ENCODE assay signal across 8 cellular contexts in genomic region chr22:36334838-36335603, GRCh38. TPM values are rescaled to one million over a fixed set of nuclear protein-coding genes. Genes with fewer than 3 reads are reported as not detected.
DNase-seq lines count a peak whose midpoint lies in the region; ATAC-seq and TF ChIP-seq lines count a peak whose summit lies in the region.

No MANE protein-coding gene starts in this region.

- no peak overlapping the region; the same call in 1 of the 2 replicates for H3K4me2 ChIP-seq in IMR-90 (ENCODE audit: low read depth, low read length)
- H3K4me2 ChIP-seq in fibroblast of lung (ENCODE audit: extremely low read depth, insufficient read depth, low read length) = peak overlapping the region; percentile 23

- H3K36me3 ChIP-seq in IMR-90 (ENCODE audit: control insufficient read depth, insufficient read depth, low read length) (peaks cover 89% of the 10 kb centered on the region), fibroblast of lung (ENCODE audit: control insufficient read depth, insufficient read depth, low read length) (peaks cover 42% of the 10 kb centered on the region)

- H2BK5ac ChIP-seq in IMR-90 (ENCODE audit: low read depth, low read length, poor library complexity, severe bottlenecking) = peak overlapping the region; percentile 100

- H3K4me1 Mint-ChIP-seq in activated CD8-positive, alpha-beta T cell treated with anti-CD3 and anti-CD28 coated beads, Interleukin-2, amount 10 ng/mL, durations not matched to agents 7 days and 5 days (ENCODE audit: low read depth) = peaks cover 98% of the 10 kb centered on the region

- peak; percentile 70 for DNase-seq in AG04450 (ENCODE audit: low read depth, low spot score)
- peak; percentile 84 for DNase-seq in IMR-90
- DNase-seq in activated CD8-positive, alpha-beta T cell treated with anti-CD3 and anti-CD28 coated beads, Interleukin-2, amount 10 ng/mL, durations not matched to agents 7 days and 5 days = peak; percentile 54
- DNase-seq in fibroblast of lung (ENCODE audit: low read depth in 2 of 2) = peak; percentile 64 to 90
- peak; percentile 64 for DNase-seq in occipital lobe (lab: John Stamatoyannopoulos, UW)
- no peak for DNase-seq in GM19238 (ENCODE audit: insufficient read length, low spot score)

- intact Hi-C loops in IMR-90 (cut with micrococcal nuclease) = no loop called here

- POLR2A ChIA-PET in AG04450 (lab: Yijun Ruan, JAX) = interaction anchor here (0.8 to 1.0 kb wide), 5 partner anchors 9 to 135 kb away, joined by 3 to 5 read pairs (median 5); no protein-coding TSS in a partner anchor
- POLR2A ChIA-PET in IMR-90 (lab: Charles Lee; ENCODE audit: unreplicated experiment) = interaction anchor here (0.9 kb wide), 1 partner anchor 147 kb away, joined by 3 read pairs; no protein-coding TSS in a partner anchor
- POLR2A ChIA-PET in activated CD8-positive, alpha-beta T cell treated with anti-CD3 and anti-CD28 coated beads, Interleukin-2, amount 10 ng/mL, durations not matched to agents 7 days and 5 days (lab: Charles Lee) = interaction anchor here (1.1 to 5.0 kb wide), 7 partner anchors 17 to 120 kb away, joined by 3 to 60 read pairs (median 10); no protein-coding TSS in a partner anchor

- no peaks in the 10 kb centered on the region for H3K9me3 Mint-ChIP-seq in activated CD8-positive, alpha-beta T cell treated with anti-CD3 and anti-CD28 coated beads, Interleukin-2, amount 10 ng/mL, durations not matched to agents 7 days and 5 days (ENCODE audit: insufficient read depth)

- peak; percentile 35 for ATAC-seq in IMR-90 (ENCODE audit: low read depth)
- ATAC-seq in activated CD8-positive, alpha-beta T cell treated with anti-CD3 and anti-CD28 coated beads, Interleukin-2, amount 10 ng/mL, durations not matched to agents 7 days and 5 days = peak; percentile 1
- ATAC-seq in HG03280 (IDR thresholded peaks at IDR 0.05; ENCODE audit: unreplicated experiment) = no peak
- ATAC-seq in GM19455 (IDR thresholded peaks at IDR 0.05; ENCODE audit: unreplicated experiment) = no peak

- H2BK15ac ChIP-seq in IMR-90 (ENCODE audit: low read depth, low read length) = peak overlapping the region; percentile 56; the same call in 2 of the 3 replicates

- H3K27ac Mint-ChIP-seq in activated CD8-positive, alpha-beta T cell treated with anti-CD3 and anti-CD28 coated beads, Interleukin-2, amount 10 ng/mL, durations not matched to agents 7 days and 5 days = peak overlapping the region; percentile 99

- no peak for TF ChIP-seq CTCF in AG04450 (IDR thresholded peaks at IDR 0.05; ENCODE audit: low read depth, low read length)
- TF ChIP-seq CTCF in IMR-90 (conservative IDR thresholded peaks at IDR 0.05; ENCODE audit: low read depth, low read length) = no peak
- TF ChIP-seq CTCF in fibroblast of lung (conservative IDR thresholded peaks at IDR 0.05 in 1 of 2, IDR thresholded peaks at IDR 0.05 in 1 of 2; ENCODE audit: low read depth in 1 of 2, low read length in 2 of 2) = no peak

- no peaks in the 10 kb centered on the region for H3K27me3 Mint-ChIP-seq in activated CD8-positive, alpha-beta T cell treated with anti-CD3 and anti-CD28 coated beads, Interleukin-2, amount 10 ng/mL, durations not matched to agents 7 days and 5 days (ENCODE audit: low read depth)

- peak overlapping the region; percentile 47 for H2BK20ac ChIP-seq in IMR-90 (ENCODE audit: low read depth, low read length)

- peak; percentile 29 for TF ChIP-seq RAD21 in IMR-90 (IDR thresholded peaks at IDR 0.05; ENCODE audit: low read length)

- peak overlapping the region; percentile 87 for H3K14ac ChIP-seq in IMR-90 (replicated peaks; ENCODE audit: low read depth, low read length)

- H3K79me1 ChIP-seq in IMR-90 (ENCODE audit: low read depth in 1 of 2, low read length in 2 of 2) = peaks cover 4 to 84% of the 10 kb centered on the region in 2 experiments; a peak in 2 of 4 replicates

- H3K56ac ChIP-seq in IMR-90 (ENCODE audit: extremely low read depth, insufficient read depth, low read length) = peak overlapping the region; percentile 88

- in situ Hi-C loops in IMR-90 (cut with MboI; ENCODE audit: low sequenced_read_pairs) = no loop called here

- H4K91ac ChIP-seq in IMR-90 (ENCODE audit: insufficient read depth, low read depth, low read length) = peak overlapping the region; percentile 92

- peak overlapping the region; percentile 93 for H2AK5ac ChIP-seq in IMR-90 (ENCODE audit: low read depth, low read length)

- H3K9me3 ChIP-seq in AG04450 (ENCODE audit: control insufficient read depth, insufficient read depth, low read length) = no peaks in the 10 kb centered on the region
- H3K9me3 ChIP-seq in IMR-90 (ENCODE audit: control insufficient read depth, insufficient read depth, low read length) = no peaks in the 10 kb centered on the region
- no peaks in the 10 kb centered on the region for H3K9me3 ChIP-seq in fibroblast of lung (ENCODE audit: control insufficient read depth, insufficient read depth, low read depth, low read length)

- dilution Hi-C loops in IMR-90 (cut with HindIII; ENCODE audit: low sequenced_read_pairs, unreplicated experiment) = no loop called here

- peak overlapping the region; percentile 82 for H2AK9ac ChIP-seq in IMR-90 (replicated peaks; ENCODE audit: low read depth, low read length, poor library complexity)

- H3K4me3 ChIP-seq in AG04450 (ENCODE audit: low read depth, low read length) (no peak overlapping the region), IMR-90 (ENCODE audit: insufficient read depth, low read depth, low read length) (no peak overlapping the region), fibroblast of lung (replicated peaks in 1 of 4; ENCODE audit: control extremely low read depth in 1 of 4, insufficient read depth in 1 of 4, low read depth in 3 of 4, low read length in 4 of 4) (no peak overlapping the region)

- H4K8ac ChIP-seq in IMR-90 (ENCODE audit: low read depth in 2 of 2, low read length in 2 of 2) = peak overlapping the region; percentile 69 to 88

- H3K23ac ChIP-seq in IMR-90 (ENCODE audit: low read depth, low read length) = peak overlapping the region; percentile 93

- no TSS peak for BruUV-seq in IMR-90 (replicated peaks; lab: Mats Ljungman, UMichigan)

- peaks cover 98% of the 10 kb centered on the region for H3K79me2 ChIP-seq in fibroblast of lung (ENCODE audit: control insufficient read depth, insufficient read depth, low read length)

- H4K20me1 ChIP-seq in IMR-90 (ENCODE audit: insufficient read depth, low read length) = peaks cover 84% of the 10 kb centered on the region
- no peaks in the 10 kb centered on the region for H4K20me1 ChIP-seq in fibroblast of lung (ENCODE audit: control insufficient read depth, extremely low read depth, insufficient read depth, low read length)

- H2BK120ac ChIP-seq in IMR-90 (ENCODE audit: low read depth, low read length) = peak overlapping the region; percentile 97

- CTCF ChIA-PET in AG04450 (lab: Charles Lee) = interaction anchor here (0.7 to 1.0 kb wide), 2 partner anchors 21 to 151 kb away, joined by 3 to 4 read pairs; no protein-coding TSS in a partner anchor
- CTCF ChIA-PET in IMR-90 (lab: Yijun Ruan, JAX) = no interaction called here
- CTCF ChIA-PET in activated CD8-positive, alpha-beta T cell treated with anti-CD3 and anti-CD28 coated beads, Interleukin-2, amount 10 ng/mL, durations not matched to agents 7 days and 5 days (lab: Charles Lee) = interaction anchor here (0.7 to 5.5 kb wide), 12 partner anchors 11 to 175 kb away, joined by 3 to 50 read pairs (median 7); partner anchors contain the start of genes APOL3, MYH9 and TXN2

- no peak; the same call in 1 of the 2 replicates for TF ChIP-seq POLR2A in IMR-90 (IDR thresholded peaks at IDR 0.05; ENCODE audit: low read depth, low read length)

- peak overlapping the region; percentile 99 for H3K4ac ChIP-seq in IMR-90 (ENCODE audit: low read depth, low read length)

- H3K27ac ChIP-seq in AG04450 (ENCODE audit: low read depth, low read length) (peak overlapping the region; percentile 94), IMR-90 (ENCODE audit: insufficient read depth, low read length) (peak overlapping the region; percentile 87), fibroblast of lung (ENCODE audit: insufficient read depth, low read length) (peak overlapping the region; percentile 88)

- peaks cover 36% of the 10 kb centered on the region for H3K9me1 ChIP-seq in IMR-90 (ENCODE audit: insufficient read depth, low read length)

- peak overlapping the region; percentile 82 for H3K18ac ChIP-seq in IMR-90 (ENCODE audit: low read depth, low read length)

- H4K5ac ChIP-seq in IMR-90 (ENCODE audit: low read depth, low read length) = peak overlapping the region; percentile 67

- H3K4me1 ChIP-seq in IMR-90 (ENCODE audit: control insufficient read depth, insufficient read depth, low read length) = peaks cover 72% of the 10 kb centered on the region
- peaks cover 91% of the 10 kb centered on the region for H3K4me1 ChIP-seq in fibroblast of lung (ENCODE audit: control insufficient read depth, extremely low read depth, insufficient read depth, low read length)

- H3K9ac ChIP-seq in IMR-90 (ENCODE audit: low read depth, low read length) (peak overlapping the region; percentile 56), fibroblast of lung (ENCODE audit: insufficient read depth, low read length) (peak overlapping the region; percentile 32)

- H2AFZ ChIP-seq in IMR-90 (replicated peaks; ENCODE audit: low read length, poor library complexity) (peak overlapping the region; percentile 63), fibroblast of lung (ENCODE audit: low read length) (no peak overlapping the region)

- H3K4me3 Mint-ChIP-seq in activated CD8-positive, alpha-beta T cell treated with anti-CD3 and anti-CD28 coated beads, Interleukin-2, amount 10 ng/mL, durations not matched to agents 7 days and 5 days = peak overlapping the region; percentile 85

- H3K36me3 Mint-ChIP-seq in activated CD8-positive, alpha-beta T cell treated with anti-CD3 and anti-CD28 coated beads, Interleukin-2, amount 10 ng/mL, durations not matched to agents 7 days and 5 days (ENCODE audit: low read depth) = peaks cover 90% of the 10 kb centered on the region

- no peaks in the 10 kb centered on the region for H3K27me3 ChIP-seq in AG04450 (ENCODE audit: control insufficient read depth, insufficient read depth, low read length)
- no peaks in the 10 kb centered on the region for H3K27me3 ChIP-seq in IMR-90 (ENCODE audit: control insufficient read depth, insufficient read depth, low read length)
- H3K27me3 ChIP-seq in fibroblast of lung (ENCODE audit: control insufficient read depth, insufficient read depth, low read length) = no peaks in the 10 kb centered on the region

- 41% methylated on average over 11 of the region's 17 CpGs; no CpG with 5 or more reads in 1 of the 2 experiments for WGBS in IMR-90 (ENCODE audit: extremely low coverage in 2 of 2, insufficient read length in 1 of 2), 2 experiments

RNA-seq across cellular contexts. Expression of gene MYH9, which starts 52.7 kb away (rescaled TPM):
- 338 and 432 TPM in 2 replicates for polyA plus RNA-seq in AG04450 (2011; rRNA removed)
- 1,487 and 1,729 TPM in 2 replicates for polyA minus RNA-seq in AG04450 (2011; rRNA and poly(A)+ RNA removed)
- total RNA-seq in IMR-90 (2012; rRNA removed) = 554 and 783 TPM in 2 replicates
- polyA plus RNA-seq in IMR-90 (2012; rRNA removed) = 475 and 507 TPM in 2 replicates
- 197 and 382 TPM in 2 replicates for polyA plus RNA-seq in IMR-90 (2012; cell fraction: cytosol; rRNA removed)
- 449 and 493 TPM in 2 replicates for polyA plus RNA-seq in IMR-90 (2012; cell fraction: nucleus; rRNA removed; ENCODE audit: low replicate concordance)
- 100 to 1,000 TPM; 857 to 883 TPM for total RNA-seq in activated CD8-positive, alpha-beta T cell treated with anti-CD3 and anti-CD28 coated beads, Interleukin-2, amount 10 ng/mL, durations not matched to agents 7 days and 5 days
- total RNA-seq in fibroblast of lung = 562 and 796 TPM in 2 replicates
- polyA plus RNA-seq in fibroblast of lung = 413 and 677 TPM in 2 replicates
- polyA plus RNA-seq in fibroblast of lung (2012) = 611 and 1,244 TPM in 2 replicates
- 1,141 and 2,569 TPM in 2 replicates for polyA minus RNA-seq in fibroblast of lung (ENCODE audit: low replicate concordance)
- total RNA-seq in occipital lobe = 34.6 TPM

Comparison
In these comparisons a context has a peak if more than half of its experiments do, and no peak if none do; other contexts are left out.
1. ATAC-seq: peak in IMR-90 (single experiment) and activated CD8-positive, alpha-beta T cell treated with anti-CD3 and anti-CD28 coated beads, Interleukin-2, amount 10 ng/mL, durations not matched to agents 7 days and 5 days (single experiment); none in HG03280 (single experiment) and GM19455 (single experiment).
2. RNA of gene MYH9, which starts 52.7 kb away (total RNA-seq): 857 to 883 TPM in activated CD8-positive, alpha-beta T cell treated with anti-CD3 and anti-CD28 coated beads, Interleukin-2, amount 10 ng/mL, durations not matched to agents 7 days and 5 days, 562 to 796 TPM in fibroblast of lung and 554 to 783 TPM in IMR-90; 34.6 TPM in occipital lobe (single experiment); every median in the first group is over 10 times any median in the second.
3. Peak in every context shown above with its lines, with median percentiles within 50 percentile points of each other: H3K27ac ChIP-seq.